11 cellular contexts compared by ENCODE assay signal in genomic region chr15:72341361-72341760, GRCh38. TPM values are rescaled to one million over a fixed set of nuclear protein-coding genes. Genes with fewer than 3 reads are reported as not detected.
DNase-seq lines count a peak whose midpoint lies in the region; ATAC-seq and TF ChIP-seq lines count a peak whose summit lies in the region.
"Had no signal": no experiment of that assay in that cellular context is flagged by ENCODE, and none has a peak within 500 bp of the region (broad histone marks: within the 10 kb centered on the region; RNA-seq: fewer than 3 reads in every experiment).

No MANE protein-coding gene starts in this region.

- WGBS in IMR-90 (ENCODE audit: extremely low coverage in 2 of 2, insufficient read length in 1 of 2), 2 experiments, result 100% methylated on average over 1 of the region's 6 CpGs; no CpG with 5 or more reads in 1 of the 2 experiments

- POLR2A ChIA-PET in IMR-90 (lab: Charles Lee; ENCODE audit: unreplicated experiment), result no interaction called here

- H3K4me3 ChIP-seq in IMR-90 (ENCODE audit: insufficient read depth, low read depth, low read length), result no peak overlapping the region
- no peak overlapping the region for H3K4me3 ChIP-seq in neural cell (ENCODE audit: low read length)

- peak; percentile 21 for DNase-seq in DMS114 treated with DMSO at 0.1 percent for 48 hours (lab: John Stamatoyannopoulos, UW; ENCODE audit: unreplicated experiment)
- DNase-seq in IMR-90, result no peak
- DNase-seq in cerebellar nuclear complex (lab: John Stamatoyannopoulos, UW), result no peak
- DNase-seq in activated gamma-delta T cell (lab: John Stamatoyannopoulos, UW), result no peak
- DNase-seq: anterior cingulate cortex, mammary epithelial cell, right cardiac atrium had no signal

- H3K4me2 ChIP-seq in IMR-90 (ENCODE audit: low read depth, low read length) (no peak overlapping the region), neural cell (ENCODE audit: low read length) (no peak overlapping the region)

- H3K36me3 ChIP-seq in IMR-90 (ENCODE audit: control insufficient read depth, insufficient read depth, low read length), result peaks cover 26% of the 10 kb centered on the region
- peaks cover 8% of the 10 kb centered on the region for H3K36me3 ChIP-seq in neural cell (ENCODE audit: insufficient read depth, low read length)

- no TSS peak for BruUV-seq in IMR-90 (replicated peaks; lab: Mats Ljungman, UMichigan)

- no peaks in the 10 kb centered on the region for H3K79me1 ChIP-seq in IMR-90 (ENCODE audit: low read depth in 1 of 2, low read length in 2 of 2)

- no peaks in the 10 kb centered on the region for H3K27me3 Mint-ChIP-seq in brain

- H2BK120ac ChIP-seq in IMR-90 (ENCODE audit: low read depth, low read length), result no peak overlapping the region

- no peak overlapping the region for H2BK15ac ChIP-seq in IMR-90 (ENCODE audit: low read depth, low read length)

- dilution Hi-C loops in IMR-90 (cut with HindIII; ENCODE audit: low sequenced_read_pairs, unreplicated experiment), result no loop called here

- H2AFZ ChIP-seq in IMR-90 (replicated peaks; ENCODE audit: low read length, poor library complexity), result no peak overlapping the region
- H2AFZ ChIP-seq in neural cell (ENCODE audit: low read depth, low read length), result no peak overlapping the region

- H3K9me1 ChIP-seq in IMR-90 (ENCODE audit: insufficient read depth, low read length), result peaks cover 4% of the 10 kb centered on the region

- no peak overlapping the region for H3K14ac ChIP-seq in IMR-90 (replicated peaks; ENCODE audit: low read depth, low read length)

- no peak overlapping the region for H2AK9ac ChIP-seq in IMR-90 (replicated peaks; ENCODE audit: low read depth, low read length, poor library complexity)

- TF ChIP-seq POLR2A in IMR-90 (IDR thresholded peaks at IDR 0.05; ENCODE audit: low read depth, low read length), result no peak

- H4K5ac ChIP-seq in IMR-90 (ENCODE audit: low read depth, low read length), result no peak overlapping the region

- H2BK20ac ChIP-seq in IMR-90 (ENCODE audit: low read depth, low read length), result no peak overlapping the region

- intact Hi-C loops in IMR-90 (cut with micrococcal nuclease), result no loop called here

- TF ChIP-seq EP300 in neural cell (conservative IDR thresholded peaks at IDR 0.05; ENCODE audit: poor library complexity, severe bottlenecking), result no peak

- ATAC-seq in IMR-90 (ENCODE audit: low read depth) (no peak), HG03571 (IDR thresholded peaks at IDR 0.05; ENCODE audit: unreplicated experiment) (no peak), HG02973 (IDR thresholded peaks at IDR 0.05; ENCODE audit: unreplicated experiment) (no peak)
- ATAC-seq: right cardiac atrium had no signal

- in situ Hi-C loops in IMR-90 (cut with MboI; ENCODE audit: low sequenced_read_pairs), result no loop called here

- no peak overlapping the region for H3K4ac ChIP-seq in IMR-90 (ENCODE audit: low read depth, low read length)

- H3K27ac Mint-ChIP-seq in brain, result peak overlapping the region in 4 of 5 experiments; percentile 10 to 83 (median 67)

- TF ChIP-seq CTCF in IMR-90 (conservative IDR thresholded peaks at IDR 0.05; ENCODE audit: low read depth, low read length) (0 out of 2 replicates have a peak, but pooled peaks have one; percentile 7), brain (conservative IDR thresholded peaks at IDR 0.05) (peak in 1 of 2 experiments; percentile 43), neural cell (IDR thresholded peaks at IDR 0.05; ENCODE audit: poor library complexity, severe bottlenecking) (peak; percentile 31)

- peaks cover 6% of the 10 kb centered on the region for H3K4me1 ChIP-seq in IMR-90 (ENCODE audit: control insufficient read depth, insufficient read depth, low read length)

- peaks cover 8% of the 10 kb centered on the region for H3K4me1 Mint-ChIP-seq in brain

- H3K79me2 ChIP-seq in neural cell (replicated peaks; ENCODE audit: insufficient read depth, low read length), result no peaks in the 10 kb centered on the region

- no peak overlapping the region for H3K4me3 Mint-ChIP-seq in brain

- H3K23ac ChIP-seq in IMR-90 (ENCODE audit: low read depth, low read length), result no peak overlapping the region

- H3F3A ChIP-seq in neural cell (ENCODE audit: insufficient read depth, low read length, poor library complexity, severe bottlenecking), result no peaks in the 10 kb centered on the region

- no peak overlapping the region for H3K18ac ChIP-seq in IMR-90 (ENCODE audit: low read depth, low read length)

- no peak overlapping the region for H3K56ac ChIP-seq in IMR-90 (ENCODE audit: extremely low read depth, insufficient read depth, low read length)

- H4K20me1 ChIP-seq in IMR-90 (ENCODE audit: insufficient read depth, low read length), result peaks cover 18% of the 10 kb centered on the region
- no peaks in the 10 kb centered on the region for H4K20me1 ChIP-seq in neural cell (ENCODE audit: insufficient read depth)

- H4K8ac ChIP-seq in IMR-90 (ENCODE audit: low read depth in 2 of 2, low read length in 2 of 2), result no peak overlapping the region

- no peaks in the 10 kb centered on the region for H3K9me3 ChIP-seq in IMR-90 (ENCODE audit: control insufficient read depth, insufficient read depth, low read length)
- H3K9me3 ChIP-seq in neural cell (ENCODE audit: low read length), result no peaks in the 10 kb centered on the region

- TF ChIP-seq RAD21 in IMR-90 (IDR thresholded peaks at IDR 0.05; ENCODE audit: low read length), result no peak
- no peak for TF ChIP-seq RAD21 in neural cell (conservative IDR thresholded peaks at IDR 0.05)

- no peak overlapping the region for H2BK5ac ChIP-seq in IMR-90 (ENCODE audit: low read depth, low read length, poor library complexity, severe bottlenecking)

- H2AK5ac ChIP-seq in IMR-90 (ENCODE audit: low read depth, low read length), result peak overlapping the region; percentile 2

- H3K27ac ChIP-seq in IMR-90 (ENCODE audit: insufficient read depth, low read length) (no peak overlapping the region), neural cell (ENCODE audit: low read length) (no peak overlapping the region)

- H3K36me3 Mint-ChIP-seq in brain, result peaks cover 29% of the 10 kb centered on the region

- CTCF ChIA-PET in IMR-90 (lab: Yijun Ruan, JAX), result no interaction called here

- H3K9me3 Mint-ChIP-seq in brain, result no peaks in the 10 kb centered on the region

- no peak overlapping the region for H4K91ac ChIP-seq in IMR-90 (ENCODE audit: insufficient read depth, low read depth, low read length)

- H3K27me3 ChIP-seq in IMR-90 (ENCODE audit: control insufficient read depth, insufficient read depth, low read length) (no peaks in the 10 kb centered on the region), neural cell (ENCODE audit: insufficient read depth, low read depth, low read length) (no peaks in the 10 kb centered on the region)

- H3K9ac ChIP-seq in IMR-90 (ENCODE audit: low read depth, low read length) (no peak overlapping the region), neural cell (ENCODE audit: low read length) (no peak overlapping the region)

- no peaks in the 10 kb centered on the region for H3K9me2 ChIP-seq in neural cell (ENCODE audit: insufficient read depth, low read length)

TF ChIP-seq in IMR-90, 13 proteins besides CTCF, POLR2A, EP300 and RAD21 (continues in another document):
- TF ChIP-seq, protein P1, sequence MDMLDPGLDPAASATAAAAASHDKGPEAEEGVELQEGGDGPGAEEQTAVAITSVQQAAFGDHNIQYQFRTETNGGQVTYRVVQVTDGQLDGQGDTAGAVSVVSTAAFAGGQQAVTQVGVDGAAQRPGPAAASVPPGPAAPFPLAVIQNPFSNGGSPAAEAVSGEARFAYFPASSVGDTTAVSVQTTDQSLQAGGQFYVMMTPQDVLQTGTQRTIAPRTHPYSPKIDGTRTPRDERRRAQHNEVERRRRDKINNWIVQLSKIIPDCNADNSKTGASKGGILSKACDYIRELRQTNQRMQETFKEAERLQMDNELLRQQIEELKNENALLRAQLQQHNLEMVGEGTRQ (IDR thresholded peaks at IDR 0.05; ENCODE audit: low read depth, low read length), result no peak
- TF ChIP-seq RFX5 (IDR thresholded peaks at IDR 0.05; ENCODE audit: low read depth, low read length) (no peak), MXI1 (IDR thresholded peaks at IDR 0.05; ENCODE audit: borderline replicate concordance, low read depth, low read length) (no peak), FOS (IDR thresholded peaks at IDR 0.05; ENCODE audit: low read depth, low read length) (no peak), NFE2L2 (IDR thresholded peaks at IDR 0.05; ENCODE audit: low read depth, low read length) (no peak)

TF ChIP-seq in neural cell, 6 proteins besides CTCF, POLR2A, EP300 and RAD21 (continues in another document):
- TF ChIP-seq POLR2AphosphoS5 (IDR thresholded peaks at IDR 0.05) (no peak), TAF1 (IDR thresholded peaks at IDR 0.05; ENCODE audit: low read depth) (no peak), SMC3 (conservative IDR thresholded peaks at IDR 0.05; ENCODE audit: poor library complexity) (no peak)

RNA-seq across cellular contexts. Expression of gene CELF6, which starts 21.4 kb away (rescaled TPM):
- not detected in 2 replicates for total RNA-seq in IMR-90 (2012; rRNA removed)
- polyA plus RNA-seq in IMR-90 (2012; rRNA removed) (0.06 and 0.07 TPM in 2 replicates), brain (ENCODE audit: insufficient read depth, low read depth, low replicate concordance) (8.6 TPM), neural cell (68.6 and 90.1 TPM in 2 replicates)
- polyA plus RNA-seq in IMR-90 (2012; cell fraction: cytosol; rRNA removed), result not detected in 2 replicates
- polyA plus RNA-seq in IMR-90 (2012; cell fraction: nucleus; rRNA removed; ENCODE audit: low replicate concordance), result 0.65 and 0.78 TPM in 2 replicates
- polyA minus RNA-seq in neural cell, result 36.9 and 40.2 TPM in 2 replicates

RNA-seq across cellular contexts. Expression of gene HEXA, which starts 34.5 kb away (rescaled TPM):
- 17.5 and 19.4 TPM in 2 replicates for total RNA-seq in IMR-90 (2012; rRNA removed)
- polyA plus RNA-seq in IMR-90 (2012; rRNA removed) (103 and 115 TPM in 2 replicates), brain (ENCODE audit: insufficient read depth, low read depth, low replicate concordance) (56.1 TPM), neural cell (105 TPM in 2 replicates)
- 63.3 and 67.6 TPM in 2 replicates for polyA plus RNA-seq in IMR-90 (2012; cell fraction: cytosol; rRNA removed)
- 96.3 and 166 TPM in 2 replicates for polyA plus RNA-seq in IMR-90 (2012; cell fraction: nucleus; rRNA removed; ENCODE audit: low replicate concordance)
- 70.4 and 76.8 TPM in 2 replicates for polyA minus RNA-seq in neural cell

RNA-seq across cellular contexts. Expression of gene TMEM202, which starts 56.7 kb away (rescaled TPM):
- not detected in 2 replicates for total RNA-seq in IMR-90 (2012; rRNA removed)
- polyA plus RNA-seq in IMR-90 (2012; rRNA removed) (not detected in 2 replicates), brain (ENCODE audit: insufficient read depth, low read depth, low replicate concordance) (not detected), neural cell (not detected in 2 replicates)
- not detected in 2 replicates for polyA plus RNA-seq in IMR-90 (2012; cell fraction: cytosol; rRNA removed)
- not detected in 2 replicates for polyA plus RNA-seq in IMR-90 (2012; cell fraction: nucleus; rRNA removed; ENCODE audit: low replicate concordance)
- polyA minus RNA-seq in neural cell, result not detected in 2 replicates
- total RNA-seq: mammary epithelial cell, right cardiac atrium had no signal
- polyA plus RNA-seq: mammary epithelial cell, right cardiac atrium had no signal
